8 cellular contexts compared by ENCODE assay signal in the genomic region with DNA sequence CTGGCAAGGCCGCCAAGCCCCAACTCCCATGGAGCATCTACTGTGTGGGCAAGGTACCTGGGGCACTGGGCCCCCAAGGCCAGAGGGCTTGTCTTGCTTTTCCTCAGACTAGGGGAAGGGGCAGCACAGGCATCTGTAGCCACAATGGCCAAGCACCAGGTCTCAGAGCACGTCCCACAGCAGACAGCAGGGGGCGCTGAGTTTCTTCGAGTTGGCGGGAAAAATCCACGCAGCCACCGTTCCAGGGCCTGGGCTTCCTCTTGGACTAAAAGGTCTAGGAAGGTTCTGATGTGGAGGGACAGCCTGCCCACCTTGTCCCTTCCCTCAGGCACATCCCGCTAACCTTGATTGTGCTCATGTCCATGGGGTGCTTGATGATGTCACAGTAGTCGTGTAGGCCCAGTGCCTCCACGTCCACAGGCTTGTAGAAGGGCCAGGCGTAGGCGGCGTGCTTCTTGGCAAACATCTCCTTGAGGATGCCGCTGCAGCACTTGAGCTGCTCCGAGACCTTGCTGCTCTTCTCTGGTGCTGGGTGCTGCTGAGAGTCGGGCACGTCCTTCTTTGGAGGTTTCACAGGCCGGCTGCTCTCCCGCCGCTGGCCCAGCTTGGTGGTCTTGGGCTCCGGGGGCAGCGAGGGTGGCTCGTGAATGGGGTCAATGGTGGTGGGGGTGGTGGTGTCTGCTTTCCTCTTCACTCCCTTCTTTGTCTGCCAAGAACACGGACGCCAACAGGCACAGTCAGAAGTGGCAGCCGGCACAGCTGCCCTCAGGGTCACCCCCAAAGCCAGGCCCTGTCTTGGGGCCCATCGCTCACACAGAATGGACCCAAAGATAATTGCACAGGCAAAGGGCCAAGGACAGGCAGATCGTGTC. TPM values are rescaled to one million over a fixed set of nuclear protein-coding genes. Genes with fewer than 3 reads are reported as not detected.
DNase-seq lines count a peak whose midpoint lies in the region; ATAC-seq and TF ChIP-seq lines count a peak whose summit lies in the region.

No MANE protein-coding gene starts in this region.

- H3K4me3 Mint-ChIP-seq in brain, result no peak overlapping the region

- no peaks in the 10 kb centered on the region for H3K9me3 ChIP-seq in DND-41 (ENCODE audit: insufficient read depth, low read length, severe bottlenecking)
- H3K9me3 ChIP-seq in MG63, result no peaks in the 10 kb centered on the region

- peak overlapping the region in 4 of 5 experiments; percentile 66 to 94 (median 79) for H3K27ac Mint-ChIP-seq in brain

- H3K36me3 ChIP-seq in DND-41 (ENCODE audit: insufficient read depth, low read length) (peaks cover 99% of the 10 kb centered on the region), MG63 (peaks cover 96% of the 10 kb centered on the region)

- ATAC-seq in DND-41 (ENCODE audit: insufficient read depth, low read depth) (peak; percentile 70), GM21528 (IDR thresholded peaks at IDR 0.05; ENCODE audit: low FRiP score, unreplicated experiment) (no peak), GM19395 (IDR thresholded peaks at IDR 0.05; ENCODE audit: unreplicated experiment) (no peak)

- H3K27ac ChIP-seq in DND-41 (ENCODE audit: low read length), result no peak overlapping the region
- 0 out of 2 replicates have a peak overlapping the region, but pooled peaks have one; percentile 5 for H3K27ac ChIP-seq in VCaP

- peak; percentile 87 for TF ChIP-seq CTCF in DND-41 (IDR thresholded peaks at IDR 0.05; ENCODE audit: borderline replicate concordance, extremely low read depth, low read length, poor library complexity, severe bottlenecking)
- peak; percentile 90 for TF ChIP-seq CTCF in VCaP (conservative IDR thresholded peaks at IDR 0.05)
- peak; percentile 73 to 80 for TF ChIP-seq CTCF in brain (conservative IDR thresholded peaks at IDR 0.05)

- H3K4me1 ChIP-seq in DND-41 (ENCODE audit: insufficient read depth, low read length), result no peaks in the 10 kb centered on the region

- no peaks in the 10 kb centered on the region for H3K9me3 Mint-ChIP-seq in brain

- DNase-seq in DND-41, result peak; percentile 67
- DNase-seq in MG63, result peak; percentile 55
- peak; percentile 86 for DNase-seq in inferior parietal cortex (ENCODE audit: extremely low spot score)
- peak; percentile 44 to 71 (median 57) for DNase-seq in stimulated activated CD4-positive, alpha-beta T cell treated with anti-CD3 and anti-CD28 coated beads, Interleukin-12 subunit alpha, Interleukin-12 subunit beta, amount 100 ng/mL, for 48 hours (ENCODE audit: low read depth in 2 of 3, low spot score in 1 of 3)

- no peak overlapping the region for H2AFZ ChIP-seq in DND-41 (ENCODE audit: low read depth, low read length)

- peaks cover 90% of the 10 kb centered on the region for H3K79me2 ChIP-seq in DND-41 (ENCODE audit: insufficient read depth, low read length)

- peaks cover 52% of the 10 kb centered on the region for H3K4me1 Mint-ChIP-seq in brain

- no peak overlapping the region for H3K9ac ChIP-seq in DND-41 (ENCODE audit: low read depth, low read length)

- H3K4me3 ChIP-seq in DND-41 (ENCODE audit: low read depth in 1 of 2, low read length in 2 of 2), result no peak overlapping the region
- no peak overlapping the region for H3K4me3 ChIP-seq in MG63

- H3K27me3 Mint-ChIP-seq in brain, result no peaks in the 10 kb centered on the region

- H3K36me3 Mint-ChIP-seq in brain, result peaks cover 77% of the 10 kb centered on the region

- no peaks in the 10 kb centered on the region for H3K27me3 ChIP-seq in DND-41 (ENCODE audit: insufficient read depth, low read length, poor library complexity)
- H3K27me3 ChIP-seq in MG63, result no peaks in the 10 kb centered on the region

- H4K20me1 ChIP-seq in DND-41 (ENCODE audit: insufficient read depth, low read length), result peaks cover 90% of the 10 kb centered on the region

- no peak overlapping the region for H3K4me2 ChIP-seq in DND-41 (ENCODE audit: insufficient read depth, low read length)

RNA-seq across cellular contexts. Expression of a gene that starts 32.0 kb away (rescaled TPM):
- not detected in 2 replicates for total RNA-seq in MG63 (2014; rRNA removed; shearing (Covaris generic); ENCODE audit: low replicate concordance)
- polyA plus RNA-seq in brain (ENCODE audit: insufficient read depth, low read depth, low replicate concordance), result not detected
